ENCODE assay signal across 22 cellular contexts in the genomic region with DNA sequence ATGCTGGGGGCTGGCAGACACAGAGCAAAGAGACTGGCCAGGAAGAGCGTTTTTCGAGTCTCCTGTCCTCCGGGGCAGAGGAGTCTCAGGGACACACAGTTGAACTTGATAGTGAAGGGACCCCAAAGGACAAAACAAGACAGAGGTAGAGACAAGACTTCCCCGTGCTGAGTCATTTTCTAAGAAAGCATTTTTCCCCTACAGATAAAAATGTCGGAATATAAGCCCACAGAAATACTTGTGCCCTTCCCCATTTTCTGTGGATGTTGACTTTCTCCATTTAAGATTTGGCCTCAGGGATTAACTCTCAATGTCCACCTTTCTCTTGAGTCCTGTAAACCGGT. TPM values are rescaled to one million over a fixed set of nuclear protein-coding genes. Genes with fewer than 3 reads are reported as not detected.
DNase-seq lines count a peak whose midpoint lies in the region; ATAC-seq lines count a peak whose summit lies in the region.
"Had no signal": no experiment of that assay in that cellular context is flagged by ENCODE, and none has a peak within 500 bp of the region (broad histone marks: within the 10 kb centered on the region; RNA-seq: fewer than 3 reads in every experiment).

No MANE protein-coding gene starts in this region.

- POLR2A ChIA-PET in CD8-positive, alpha-beta memory T cell (lab: Charles Lee): no interaction called here

- no peak overlapping the region for H3K4me3 Mint-ChIP-seq in CD8-positive, alpha-beta memory T cell
- H3K4me3 Mint-ChIP-seq: activated naive CD4-positive, alpha-beta T cell treated with anti-CD3 and anti-CD28 coated beads, Interleukin-2, amount 50 U/mL, for 24 hours; activated T-cell treated with anti-CD3 and anti-CD28 coated beads, Interleukin-2, amount 50 U/mL, for 24 hours; neural progenitor cell had no signal

- H3K14ac ChIP-seq in neuronal stem cell (ENCODE audit: low read length): no peak overlapping the region

- peaks cover 2% of the 10 kb centered on the region for H3K4me1 ChIP-seq in CD8-positive, alpha-beta memory T cell (ENCODE audit: insufficient read depth, low read length)
- H3K4me1 ChIP-seq in neuronal stem cell (ENCODE audit: control insufficient read depth in 2 of 2, insufficient read depth in 1 of 2, low read depth in 1 of 2, low read length in 2 of 2): peaks cover 0 to 4% of the 10 kb centered on the region in 2 donors
- H3K4me1 ChIP-seq: neural progenitor cell, thyroid gland had no signal

- H3K9me3 ChIP-seq in CD8-positive, alpha-beta memory T cell (ENCODE audit: low read length): no peaks in the 10 kb centered on the region
- H3K9me3 ChIP-seq in neuronal stem cell (replicated peaks in 1 of 2; ENCODE audit: control insufficient read depth in 2 of 2, insufficient read depth in 1 of 2, low read depth in 1 of 2, low read length in 2 of 2): no peaks in the 10 kb centered on the region
- H3K9me3 ChIP-seq: thyroid gland had no signal

- H4K8ac ChIP-seq in neuronal stem cell (ENCODE audit: low read depth, low read length): no peak overlapping the region

- H3K4me2 ChIP-seq in neuronal stem cell (ENCODE audit: insufficient read depth, low read length, poor library complexity, severe bottlenecking): no peak overlapping the region
- H3K4me2 ChIP-seq: neural progenitor cell had no signal

- ATAC-seq in GM21529 (IDR thresholded peaks at IDR 0.05; ENCODE audit: unreplicated experiment) (peak; percentile 0), HG03565 (IDR thresholded peaks at IDR 0.05; ENCODE audit: unreplicated experiment) (no peak)
- ATAC-seq: left lobe of liver had no signal

- no peak overlapping the region for H2BK5ac ChIP-seq in neuronal stem cell (ENCODE audit: low read length)

- no peak overlapping the region for H3K9ac ChIP-seq in neuronal stem cell (ENCODE audit: low read depth, low read length, poor library complexity)
- H3K9ac ChIP-seq: neural progenitor cell had no signal

- no peak overlapping the region for H2AK5ac ChIP-seq in neuronal stem cell (ENCODE audit: low read depth, low read length)

- no peak overlapping the region for H2BK15ac ChIP-seq in neuronal stem cell (ENCODE audit: low read length)

- peaks cover 0 to 4% of the 10 kb centered on the region in 2 donors for H3K27me3 Mint-ChIP-seq in CD8-positive, alpha-beta memory T cell
- H3K27me3 Mint-ChIP-seq: activated naive CD4-positive, alpha-beta T cell treated with anti-CD3 and anti-CD28 coated beads, Interleukin-2, amount 50 U/mL, for 24 hours; central memory CD8-positive, alpha-beta T cell had no signal

- no peak overlapping the region for H3K4me3 ChIP-seq in CD8-positive, alpha-beta memory T cell (ENCODE audit: low read length)
- H3K4me3 ChIP-seq in neuronal stem cell (ENCODE audit: low read length in 2 of 2): no peak overlapping the region
- H3K4me3 ChIP-seq: neural progenitor cell, thyroid gland had no signal

- H2BK12ac ChIP-seq in neuronal stem cell (ENCODE audit: low read length): no peak overlapping the region

- H3K79me1 ChIP-seq in neuronal stem cell (ENCODE audit: low read depth, low read length): no peaks in the 10 kb centered on the region

- peaks cover 6 to 9% (median 7%) of the 10 kb centered on the region in 3 donors for H3K4me1 Mint-ChIP-seq in CD8-positive, alpha-beta memory T cell

- peak overlapping the region in 2 of 8 donors; percentile 52 to 96 for H3K27ac Mint-ChIP-seq in CD8-positive, alpha-beta memory T cell
- H3K27ac Mint-ChIP-seq: activated naive CD4-positive, alpha-beta T cell treated with anti-CD3 and anti-CD28 coated beads, Interleukin-2, amount 50 U/mL, for 24 hours; activated T-cell treated with anti-CD3 and anti-CD28 coated beads, Interleukin-2, amount 50 U/mL, for 24 hours; neural progenitor cell had no signal

- H3K18ac ChIP-seq in neuronal stem cell (ENCODE audit: low read length): no peak overlapping the region

- WGBS in neuronal stem cell (ENCODE audit: extremely low coverage in 2 of 2, insufficient read length in 2 of 2, insufficient replicate concordance in 1 of 2), 2 donors: no CpG with 5 or more reads among the region's 6 CpGs

- no peak overlapping the region for H2BK120ac ChIP-seq in neuronal stem cell (ENCODE audit: low read depth, low read length)

- H3K36me3 ChIP-seq in CD8-positive, alpha-beta memory T cell (ENCODE audit: insufficient read depth, low read length): no peaks in the 10 kb centered on the region
- peaks cover 0 to 2% of the 10 kb centered on the region in 2 donors for H3K36me3 ChIP-seq in neuronal stem cell (replicated peaks in 1 of 2; ENCODE audit: control insufficient read depth in 2 of 2, insufficient read depth in 2 of 2, low read length in 2 of 2)
- H3K36me3 ChIP-seq: neural progenitor cell, thyroid gland had no signal

- H3K27ac ChIP-seq in CD8-positive, alpha-beta memory T cell (ENCODE audit: low read depth, low read length): peak overlapping the region; percentile 61
- H3K27ac ChIP-seq in neuronal stem cell (replicated peaks; ENCODE audit: low read length): no peak overlapping the region
- H3K27ac ChIP-seq: dorsolateral prefrontal cortex, neural progenitor cell, thyroid gland had no signal

- CTCF ChIA-PET in CD8-positive, alpha-beta memory T cell (lab: Charles Lee): no interaction called here

- H4K91ac ChIP-seq in neuronal stem cell (ENCODE audit: low read depth, low read length, poor library complexity): no peak overlapping the region

- DNase-seq in CD8-positive, alpha-beta memory T cell: no peak
- DNase-seq in OCI-M1 (lab: John Stamatoyannopoulos, UW) (peak; percentile 77), neuronal stem cell (ENCODE audit: low spot score) (no peak), NCI-H82 treated with DMSO at 0.1 percent for 48 hours (lab: John Stamatoyannopoulos, UW; ENCODE audit: unreplicated experiment) (no peak), NCI-H345 treated with DMSO at 0.1 percent for 48 hours (lab: John Stamatoyannopoulos, UW; ENCODE audit: unreplicated experiment) (no peak), T-helper 2 cell (no peak)
- DNase-seq: activated CD4-positive, alpha-beta T cell treated with anti-CD3 and anti-CD28 coated beads for 1 hour; activated T-cell treated with anti-CD3 and anti-CD28 coated beads, Interleukin-2, amount 50 U/mL, for 24 hours; dorsolateral prefrontal cortex; midbrain; NCI-H2171; NCI-H526; stimulated activated CD4-positive, alpha-beta T cell treated with anti-CD3 and anti-CD28 coated beads, Interleukin-2, amount 100 ng/mL, for 24 hours; stimulated activated naive CD4-positive, alpha-beta T cell; thyroid gland had no signal

- peak overlapping the region; percentile 51 for H2AFZ ChIP-seq in neuronal stem cell (ENCODE audit: low read length)
- H2AFZ ChIP-seq: neural progenitor cell had no signal

- no peak overlapping the region for H3K4ac ChIP-seq in neuronal stem cell (ENCODE audit: low read length)

- H3K23ac ChIP-seq in neuronal stem cell (ENCODE audit: low read depth, low read length, poor library complexity): no peak overlapping the region

- no peaks in the 10 kb centered on the region for H3K27me3 ChIP-seq in CD8-positive, alpha-beta memory T cell (ENCODE audit: insufficient read depth, low read length, poor library complexity, severe bottlenecking)
- H3K27me3 ChIP-seq in neuronal stem cell (ENCODE audit: control insufficient read depth in 3 of 3, insufficient read depth in 3 of 3, low read depth in 1 of 3, low read length in 3 of 3): no peaks in the 10 kb centered on the region
- H3K27me3 ChIP-seq: neural progenitor cell, thyroid gland had no signal

- peaks cover 0 to 10% (median 0%) of the 10 kb centered on the region in 3 donors for H3K36me3 Mint-ChIP-seq in CD8-positive, alpha-beta memory T cell
- H3K36me3 Mint-ChIP-seq: neural progenitor cell had no signal

- no peaks in the 10 kb centered on the region for H3K9me3 Mint-ChIP-seq in CD8-positive, alpha-beta memory T cell
- H3K9me3 Mint-ChIP-seq: activated naive CD4-positive, alpha-beta T cell treated with anti-CD3 and anti-CD28 coated beads, Interleukin-2, amount 50 U/mL, for 24 hours; activated T-cell treated with anti-CD3 and anti-CD28 coated beads, Interleukin-2, amount 50 U/mL, for 24 hours; central memory CD8-positive, alpha-beta T cell; neural progenitor cell had no signal

RNA-seq across cellular contexts. Expression of a gene that starts 0.5 kb away (rescaled TPM):
- under 1 TPM; 0.48 to 0.60 TPM for total RNA-seq in CD8-positive, alpha-beta memory T cell
- polyA plus RNA-seq in CD8-positive, alpha-beta memory T cell: not detected
- 0.01 TPM for polyA plus RNA-seq in neuronal stem cell (2013, experiment 1 of 2)
- not detected for polyA plus RNA-seq in neuronal stem cell (2013, experiment 2 of 2)
- total RNA-seq: H4 had no signal

RNA-seq across cellular contexts. Expression of a gene that starts 4.3 kb away (rescaled TPM):
- 100 to 1,000 TPM; 332 to 416 TPM for total RNA-seq in CD8-positive, alpha-beta memory T cell
- polyA plus RNA-seq in CD8-positive, alpha-beta memory T cell: 2,098 TPM
- polyA plus RNA-seq in neuronal stem cell (2013, experiment 1 of 2): 6,169 TPM
- 5,932 TPM for polyA plus RNA-seq in neuronal stem cell (2013, experiment 2 of 2)

RNA-seq across cellular contexts. Expression of a gene that starts 21.2 kb away (rescaled TPM):
- 10 to 100 TPM; 43.3 to 44.2 TPM for total RNA-seq in CD8-positive, alpha-beta memory T cell
- polyA plus RNA-seq in CD8-positive, alpha-beta memory T cell: 17.0 TPM
- polyA plus RNA-seq in neuronal stem cell (2013, experiment 1 of 2): 36.2 TPM
- 34.3 TPM for polyA plus RNA-seq in neuronal stem cell (2013, experiment 2 of 2)

RNA-seq across cellular contexts. Expression of a gene that starts 21.5 kb away (rescaled TPM):
- total RNA-seq in CD8-positive, alpha-beta memory T cell: 10 to 100 TPM; 21.3 to 22.0 TPM
- 78.7 TPM for polyA plus RNA-seq in CD8-positive, alpha-beta memory T cell
- 50.6 TPM for polyA plus RNA-seq in neuronal stem cell (2013, experiment 1 of 2)
- 49.0 TPM for polyA plus RNA-seq in neuronal stem cell (2013, experiment 2 of 2)

RNA-seq across cellular contexts. Expression of a gene that starts 38.0 kb away (rescaled TPM):
- total RNA-seq in CD8-positive, alpha-beta memory T cell: 10 to 100 TPM; 40.1 to 43.3 TPM
- polyA plus RNA-seq in CD8-positive, alpha-beta memory T cell: 11.8 TPM
- polyA plus RNA-seq in neuronal stem cell (2013, experiment 1 of 2): 9.3 TPM
- 9.1 TPM for polyA plus RNA-seq in neuronal stem cell (2013, experiment 2 of 2)
